11 cellular contexts compared by ENCODE assay signal in the genomic region with DNA sequence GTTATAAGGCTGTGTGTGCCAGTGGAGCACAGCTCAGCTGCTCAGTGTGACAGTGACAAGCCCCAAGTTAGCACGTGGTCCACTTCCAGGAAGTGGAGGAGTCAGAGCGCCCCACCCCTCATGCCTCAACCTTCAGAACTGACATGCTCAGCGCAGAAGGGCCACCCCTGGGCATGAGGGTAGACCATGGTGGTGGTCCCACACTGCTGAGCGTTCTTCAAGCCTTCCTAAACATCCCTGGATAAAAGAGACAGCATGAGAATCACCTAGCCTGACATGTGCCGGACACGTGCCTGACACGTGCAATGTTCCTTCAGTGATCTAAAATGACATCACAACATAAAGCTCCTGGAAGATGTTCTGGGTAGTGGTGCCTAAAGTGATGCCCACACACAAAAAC. TPM values are rescaled to one million over a fixed set of nuclear protein-coding genes. Genes with fewer than 3 reads are reported as not detected.
A peak's percentile ranks its signal among the peaks of the same experiment; 100 is the strongest.
DNase-seq lines count a peak whose midpoint lies in the region; ATAC-seq and TF ChIP-seq lines count a peak whose summit lies in the region.
"Had no signal": no experiment of that assay in that cellular context is flagged by ENCODE, and none has a peak within 500 bp of the region (broad histone marks: within the 10 kb centered on the region; RNA-seq: fewer than 3 reads in every experiment).

No MANE protein-coding gene starts in this region.

- no peaks in the 10 kb centered on the region for H3K27me3 ChIP-seq in H7 (ENCODE audit: control insufficient read depth, insufficient read depth, low read length)
- H3K27me3 ChIP-seq: transverse colon had no signal

- no peak overlapping the region for H3K4me3 ChIP-seq in H7 (ENCODE audit: insufficient read depth, low read depth, low read length)
- H3K4me3 ChIP-seq: transverse colon had no signal

- POLR2A ChIA-PET in RWPE1 (lab: Yijun Ruan, JAX; ENCODE audit: low non-redundant PET), result no interaction called here

- H3K27ac ChIP-seq in RWPE1, result no peak overlapping the region
- H3K27ac ChIP-seq: transverse colon had no signal

- H3K36me3 ChIP-seq in H7 (replicated peaks; ENCODE audit: control insufficient read depth, insufficient read depth, low read length), result no peaks in the 10 kb centered on the region
- H3K36me3 ChIP-seq: transverse colon had no signal

- peaks cover 0 to 7% of the 10 kb centered on the region in 2 donors for H3K9me3 Mint-ChIP-seq in activated naive CD4-positive, alpha-beta T cell treated with anti-CD3 and anti-CD28 coated beads, Interleukin-2, amount 50 U/mL, for 72 hours

- CTCF ChIA-PET in RWPE1 (lab: Yijun Ruan, JAX), result no interaction called here

- peaks cover 12 to 31% of the 10 kb centered on the region in 2 donors for H3K36me3 Mint-ChIP-seq in activated naive CD4-positive, alpha-beta T cell treated with anti-CD3 and anti-CD28 coated beads, Interleukin-2, amount 50 U/mL, for 72 hours

- peak; percentile 6 to 9 for ATAC-seq in activated naive CD4-positive, alpha-beta T cell treated with anti-CD3 and anti-CD28 coated beads, Interleukin-2, amount 50 U/mL, for 72 hours
- ATAC-seq: esophagus mucosa had no signal

- H3K27ac Mint-ChIP-seq in activated naive CD4-positive, alpha-beta T cell treated with anti-CD3 and anti-CD28 coated beads, Interleukin-2, amount 50 U/mL, for 72 hours, result peak overlapping the region; percentile 96 to 98
- H3K27ac Mint-ChIP-seq: B cell had no signal

- TF ChIP-seq CTCF in RWPE1 (conservative IDR thresholded peaks at IDR 0.05; ENCODE audit: low read depth), result no peak

- DNase-seq in H7, result peak; percentile 11
- DNase-seq in activated CD4-positive, alpha-beta T cell treated with anti-CD3 and anti-CD28 coated beads, Interleukin-2, amount 50 U/mL, for 4 hours, result peak; percentile 71 to 75
- DNase-seq in activated naive CD4-positive, alpha-beta T cell treated with anti-CD3 and anti-CD28 coated beads, Interleukin-2, amount 50 U/mL, for 72 hours (ENCODE audit: low spot score in 2 of 2), result no peak
- peak; percentile 62 to 69 for DNase-seq in stimulated activated CD4-positive, alpha-beta T cell treated with anti-CD3 and anti-CD28 coated beads, Interleukin-2, amount 100 ng/mL, for 24 hours
- DNase-seq in NCI-H2107 treated with DMSO at 0.1 percent for 48 hours (lab: John Stamatoyannopoulos, UW; ENCODE audit: unreplicated experiment), result no peak
- DNase-seq in Kasumi-1 (lab: John Stamatoyannopoulos, UW), result no peak
- DNase-seq in anterior cingulate cortex (lab: John Stamatoyannopoulos, UW), result no peak
- no peak for DNase-seq in RWPE1 (ENCODE audit: low spot score)
- DNase-seq: transverse colon had no signal

RNA-seq across cellular contexts. Expression of a gene that starts 16.8 kb away (rescaled TPM):
- total RNA-seq in H7 (2014; rRNA removed; shearing (Covaris generic)), result 1.4 and 2.0 TPM in 2 replicates
- 10 to 100 TPM; 16.6 to 44.6 TPM for total RNA-seq in activated naive CD4-positive, alpha-beta T cell treated with anti-CD3 and anti-CD28 coated beads, Interleukin-2, amount 50 U/mL, for 72 hours

Comparison
In these comparisons a context has a peak if more than half of its experiments do, and no peak if none do; other contexts are left out.
1. DNase-seq: peak in H7 (single experiment), activated CD4-positive, alpha-beta T cell treated with anti-CD3 and anti-CD28 coated beads, Interleukin-2, amount 50 U/mL, for 4 hours (2 of 2) and stimulated activated CD4-positive, alpha-beta T cell treated with anti-CD3 and anti-CD28 coated beads, Interleukin-2, amount 100 ng/mL, for 24 hours (2 of 2); none in activated naive CD4-positive, alpha-beta T cell treated with anti-CD3 and anti-CD28 coated beads, Interleukin-2, amount 50 U/mL, for 72 hours (0 of 2), NCI-H2107 treated with DMSO at 0.1 percent for 48 hours (single experiment), Kasumi-1 (0 of 2), anterior cingulate cortex (0 of 58) and RWPE1 (single experiment).